ENCODE assay signal across 1 cellular context in the genomic region with DNA sequence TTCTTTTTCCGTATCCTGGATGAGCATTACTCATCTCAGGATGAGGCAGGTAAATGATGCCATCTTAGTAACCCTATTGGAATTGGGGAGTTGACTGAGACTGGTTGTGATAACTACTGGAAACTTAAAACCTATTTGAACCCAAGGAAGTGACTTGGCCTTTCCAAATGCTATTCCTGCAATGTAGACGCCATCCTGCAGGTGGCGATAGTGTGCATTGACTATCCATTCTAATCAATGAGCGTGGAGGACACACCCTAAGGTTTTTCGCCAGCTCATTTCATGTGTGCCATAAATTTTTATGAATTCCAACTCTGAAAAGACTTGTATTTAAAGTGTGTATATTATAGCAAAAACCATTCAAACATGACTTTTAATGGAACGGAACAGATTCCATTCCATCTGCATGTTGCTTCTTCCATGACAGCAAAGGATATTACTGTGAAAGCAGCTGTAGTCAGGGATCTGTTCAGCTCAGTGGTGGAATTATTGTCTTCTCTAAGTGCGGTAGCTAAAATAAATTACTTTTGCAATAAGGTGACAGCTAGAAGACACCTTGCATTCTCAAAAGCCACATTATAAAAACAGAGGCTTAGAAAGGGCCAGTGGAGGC.
A peak's percentile ranks its signal among the peaks of the same experiment; 100 is the strongest.
TF ChIP-seq lines count a peak whose summit lies in the region.

No MANE protein-coding gene starts in this region.

TF ChIP-seq in K562, 482 proteins besides CTCF, POLR2A, EP300 and RAD21 (continued from another document):
- TF ChIP-seq, protein P1, sequence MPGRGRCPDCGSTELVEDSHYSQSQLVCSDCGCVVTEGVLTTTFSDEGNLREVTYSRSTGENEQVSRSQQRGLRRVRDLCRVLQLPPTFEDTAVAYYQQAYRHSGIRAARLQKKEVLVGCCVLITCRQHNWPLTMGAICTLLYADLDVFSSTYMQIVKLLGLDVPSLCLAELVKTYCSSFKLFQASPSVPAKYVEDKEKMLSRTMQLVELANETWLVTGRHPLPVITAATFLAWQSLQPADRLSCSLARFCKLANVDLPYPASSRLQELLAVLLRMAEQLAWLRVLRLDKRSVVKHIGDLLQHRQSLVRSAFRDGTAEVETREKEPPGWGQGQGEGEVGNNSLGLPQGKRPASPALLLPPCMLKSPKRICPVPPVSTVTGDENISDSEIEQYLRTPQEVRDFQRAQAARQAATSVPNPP (IDR thresholded peaks at IDR 0.05; ENCODE audit: borderline replicate concordance, insufficient read depth, insufficient read length), result no peak
- no peak for TF ChIP-seq TBL1XR1 (IDR thresholded peaks at IDR 0.05; ENCODE audit: low read length in 2 of 2)
- TF ChIP-seq TCF7L2 (IDR thresholded peaks at IDR 0.05; ENCODE audit: low read depth, low read length), result no peak
- TF ChIP-seq KLF16 (IDR thresholded peaks at IDR 0.05), result 0 out of 2 replicates have a peak, but pooled peaks have one; percentile 17
- TF ChIP-seq ASH1L (IDR thresholded peaks at IDR 0.05; ENCODE audit: borderline replicate concordance, low read depth, partially characterized antibody), result no peak
- TF ChIP-seq, protein P2, sequence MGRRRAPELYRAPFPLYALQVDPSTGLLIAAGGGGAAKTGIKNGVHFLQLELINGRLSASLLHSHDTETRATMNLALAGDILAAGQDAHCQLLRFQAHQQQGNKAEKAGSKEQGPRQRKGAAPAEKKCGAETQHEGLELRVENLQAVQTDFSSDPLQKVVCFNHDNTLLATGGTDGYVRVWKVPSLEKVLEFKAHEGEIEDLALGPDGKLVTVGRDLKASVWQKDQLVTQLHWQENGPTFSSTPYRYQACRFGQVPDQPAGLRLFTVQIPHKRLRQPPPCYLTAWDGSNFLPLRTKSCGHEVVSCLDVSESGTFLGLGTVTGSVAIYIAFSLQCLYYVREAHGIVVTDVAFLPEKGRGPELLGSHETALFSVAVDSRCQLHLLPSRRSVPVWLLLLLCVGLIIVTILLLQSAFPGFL (CRISPR knock-in tag; IDR thresholded peaks at IDR 0.05), result no peak
